8 cellular contexts compared by ENCODE assay signal in genomic region chr7:83947260-83947659, GRCh38.
DNase-seq lines count a peak whose midpoint lies in the region; ATAC-seq and TF ChIP-seq lines count a peak whose summit lies in the region.

No MANE protein-coding gene starts in this region.

- TF ChIP-seq CTCF in AG04450 (IDR thresholded peaks at IDR 0.05; ENCODE audit: low read depth, low read length) = peak; percentile 37; the same call in 1 of the 2 replicates

- peak; percentile 67 for ATAC-seq in GM18519 (IDR thresholded peaks at IDR 0.05; ENCODE audit: low FRiP score, unreplicated experiment)
- ATAC-seq in HG03439 (IDR thresholded peaks at IDR 0.05; ENCODE audit: unreplicated experiment) = peak; percentile 79

- no peak overlapping the region for H3K27ac Mint-ChIP-seq in activated CD4-positive, alpha-beta memory T cell treated with anti-CD3 and anti-CD28 coated beads for 36 hours

- no peak overlapping the region for H3K4me3 Mint-ChIP-seq in activated CD4-positive, alpha-beta memory T cell treated with anti-CD3 and anti-CD28 coated beads for 36 hours

- H3K9me3 Mint-ChIP-seq in activated CD4-positive, alpha-beta memory T cell treated with anti-CD3 and anti-CD28 coated beads for 36 hours = no peaks in the 10 kb centered on the region

- intact Hi-C loops in activated CD4-positive, alpha-beta memory T cell treated with anti-CD3 and anti-CD28 coated beads for 36 hours (cut with micrococcal nuclease) = loop anchor here (5.0 kb wide), 1 partner anchor 535 kb away; no protein-coding TSS in a partner anchor

- H3K27me3 Mint-ChIP-seq in activated CD4-positive, alpha-beta memory T cell treated with anti-CD3 and anti-CD28 coated beads for 36 hours = no peaks in the 10 kb centered on the region

- no peaks in the 10 kb centered on the region for H3K4me1 Mint-ChIP-seq in activated CD4-positive, alpha-beta memory T cell treated with anti-CD3 and anti-CD28 coated beads for 36 hours (ENCODE audit: low read depth)

- H3K9me3 ChIP-seq in AG04450 (ENCODE audit: control insufficient read depth, insufficient read depth, low read length) = no peaks in the 10 kb centered on the region

- DNase-seq in AG04450 (ENCODE audit: low read depth, low spot score) = no peak
- peak; percentile 82 for DNase-seq in SK-MEL-5 (ENCODE audit: low read depth, low spot score)
- peak; percentile 68 for DNase-seq in iPS-NIHi11 (ENCODE audit: low spot score)
- no peak for DNase-seq in activated gamma-delta T cell (lab: John Stamatoyannopoulos, UW)
- DNase-seq in activated CD4-positive, alpha-beta memory T cell treated with anti-CD3 and anti-CD28 coated beads for 36 hours = no peak
- no peak for DNase-seq in DMS153 (lab: John Stamatoyannopoulos, UW)

- H3K27me3 ChIP-seq in AG04450 (ENCODE audit: control insufficient read depth, insufficient read depth, low read length) = no peaks in the 10 kb centered on the region

- no peak overlapping the region for H3K27ac ChIP-seq in AG04450 (ENCODE audit: low read depth, low read length)

- H3K4me3 ChIP-seq in AG04450 (ENCODE audit: low read depth, low read length) = no peak overlapping the region

- in situ Hi-C loops in SK-MEL-5 (cut with HindIII; ENCODE audit: low pct_unique_long_range_greater_than_20kb, low sequenced_read_pairs) = no loop called here

- no peaks in the 10 kb centered on the region for H3K36me3 Mint-ChIP-seq in activated CD4-positive, alpha-beta memory T cell treated with anti-CD3 and anti-CD28 coated beads for 36 hours

- CTCF ChIA-PET in AG04450 (lab: Charles Lee) = interaction anchor here (0.6 to 6.5 kb wide), 5 partner anchors 12 to 1084 kb away, joined by 3 to 63 read pairs (median 3); no protein-coding TSS in a partner anchor
- CTCF ChIA-PET in activated CD4-positive, alpha-beta memory T cell treated with anti-CD3 and anti-CD28 coated beads for 36 hours (lab: Charles Lee) = interaction anchor here (1.9 to 2.3 kb wide), 2 partner anchors 11 to 13 kb away, joined by 5 to 14 read pairs; no protein-coding TSS in a partner anchor

- POLR2A ChIA-PET in AG04450 (lab: Yijun Ruan, JAX) = no interaction called here
- POLR2A ChIA-PET in activated CD4-positive, alpha-beta memory T cell treated with anti-CD3 and anti-CD28 coated beads for 36 hours (lab: Charles Lee) = no interaction called here

Comparison
In these comparisons a context has a peak if more than half of its experiments do, and no peak if none do; other contexts are left out.
1. DNase-seq: peak in SK-MEL-5 (single experiment) and iPS-NIHi11 (single experiment); none in AG04450 (single experiment), activated gamma-delta T cell (single experiment), activated CD4-positive, alpha-beta memory T cell treated with anti-CD3 and anti-CD28 coated beads for 36 hours (single experiment) and DMS153 (single experiment).